In the genomic region with DNA sequence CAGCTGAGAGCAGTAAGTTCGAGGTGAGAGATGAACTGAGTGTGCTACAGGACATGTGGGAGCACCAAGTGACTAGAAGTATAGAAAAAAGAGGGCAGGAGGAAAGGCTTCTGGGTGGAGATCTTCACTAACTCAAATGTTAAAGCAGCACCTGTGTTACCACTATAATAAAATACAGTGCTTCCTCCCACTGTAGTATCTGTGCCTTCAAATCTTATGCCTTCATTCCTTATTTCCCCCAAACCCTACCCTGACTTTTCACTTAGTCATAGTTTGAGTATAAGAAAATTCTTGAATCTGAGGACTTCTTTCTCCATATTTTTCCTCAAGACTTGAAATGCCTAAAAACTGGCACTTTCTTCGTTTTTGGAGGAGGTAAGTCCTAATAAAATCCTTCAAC, we compare ENCODE assay signal across 26 cellular contexts.
"Had no signal": no experiment of that assay in that cellular context is flagged by ENCODE, and none has a peak within 500 bp of the region (broad histone marks: within the 10 kb centered on the region; RNA-seq: fewer than 3 reads in every experiment).

No MANE protein-coding gene starts in this region.

- H3K36me3 Mint-ChIP-seq: immature natural killer cell; mesothelial cell of epicardium; naive B cell; naive thymus-derived CD8-positive, alpha-beta T cell had no signal

- H3K4me1 ChIP-seq: gastroesophageal sphincter, heart left ventricle, left lung, lower lobe of right lung had no signal

- FAIRE-seq: endothelial cell of umbilical vein, frontal cortex, kidney had no signal

- ATAC-seq: foreskin keratinocyte; gastroesophageal sphincter; heart left ventricle; left colon; left lung; left ventricle myocardium superior; lower lobe of right lung; mucosa of descending colon; naive thymus-derived CD8-positive, alpha-beta T cell had no signal

- H3K4me3 ChIP-seq: coronary artery, dorsolateral prefrontal cortex, esophagus muscularis mucosa, gastroesophageal sphincter, heart left ventricle, hepatocyte, left lung, lower lobe of right lung, mucosa of descending colon had no signal

- H3K4me2 ChIP-seq: hepatocyte had no signal

- H3K9me3 ChIP-seq: esophagus muscularis mucosa, gastroesophageal sphincter, heart left ventricle, left lung, lower lobe of right lung, mucosa of descending colon had no signal

- DNase-seq: dermis blood vessel endothelial cell; dorsolateral prefrontal cortex; effector CD4-positive, alpha-beta T cell; effector memory CD4-positive, alpha-beta T cell; foreskin keratinocyte; heart left ventricle; hypothalamus; immature natural killer cell; islet precursor cell; kidney; kidney glomerular epithelial cell; left colon; left lung; left ventricle myocardium superior; lower lobe of right lung; mesenchymal stem cell; mucosa of descending colon; naive B cell; naive thymus-derived CD8-positive, alpha-beta T cell had no signal

- H3K27ac Mint-ChIP-seq: immature natural killer cell; mesothelial cell of epicardium; naive B cell; naive thymus-derived CD8-positive, alpha-beta T cell had no signal

- H3K4me1 Mint-ChIP-seq: immature natural killer cell; mesothelial cell of epicardium; naive B cell; naive thymus-derived CD8-positive, alpha-beta T cell had no signal

- H3K27ac ChIP-seq: coronary artery, dorsolateral prefrontal cortex, esophagus muscularis mucosa, foreskin keratinocyte, gastroesophageal sphincter, heart left ventricle, hepatocyte, left lung, lower lobe of right lung had no signal

- H3K4me3 Mint-ChIP-seq: immature natural killer cell; mesothelial cell of epicardium; naive B cell; naive thymus-derived CD8-positive, alpha-beta T cell had no signal
